1 cellular context compared by ENCODE assay signal in the genomic region with DNA sequence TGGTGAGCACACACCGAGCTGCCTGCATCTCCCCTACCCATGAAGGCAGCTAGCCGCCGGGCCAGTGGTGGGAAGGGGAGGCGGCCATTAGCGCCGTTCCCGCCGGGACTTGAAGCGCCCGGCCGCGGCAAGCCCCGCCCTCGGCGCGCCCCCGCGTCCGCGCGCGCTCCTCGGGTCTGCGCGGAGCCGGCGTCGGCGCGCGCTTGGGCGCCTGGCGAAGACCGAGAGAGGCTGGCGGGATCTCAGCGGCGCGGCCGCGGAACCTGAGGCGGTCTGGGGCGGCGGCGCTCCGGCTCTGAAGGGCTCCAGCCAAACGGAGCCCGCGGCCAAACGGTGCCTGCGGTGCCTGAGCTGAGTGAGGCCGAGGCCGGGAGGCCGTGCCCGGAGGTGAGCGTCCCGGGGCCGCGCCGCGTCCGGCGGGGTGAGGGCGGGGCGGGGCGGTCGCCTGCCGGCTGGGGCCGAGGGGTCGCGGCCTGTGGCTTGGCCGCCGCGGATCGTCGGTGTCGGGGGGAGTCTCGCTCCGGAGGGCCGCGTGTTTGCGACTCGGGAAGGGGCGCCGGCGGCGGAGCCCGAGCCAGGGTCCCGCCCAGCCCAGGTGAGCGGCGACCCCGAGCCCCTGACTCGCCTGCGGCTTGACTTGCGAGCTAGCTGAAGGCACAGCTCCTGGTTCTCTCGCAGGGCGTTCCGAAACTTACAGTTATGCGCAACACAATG.
A peak's percentile ranks its signal among the peaks of the same experiment; 100 is the strongest.
TF ChIP-seq lines count a peak whose summit lies in the region.

TSS of gene UBXN2A (plus strand) at position 202 of the 714 bp plus-strand sequence. CDS start 17,852 bp downstream, outside the sequence.

TF ChIP-seq in HepG2, 621 proteins besides CTCF, POLR2A, EP300 and RAD21 (continued from another document and continues in another):
- peak; percentile 87 for TF ChIP-seq POLR2G (IDR thresholded peaks at IDR 0.05; ENCODE audit: low read depth, low read length)
- TF ChIP-seq ZNF574 (CRISPR knock-in tag; IDR thresholded peaks at IDR 0.05), result peak; percentile 84
- TF ChIP-seq SIN3A (IDR thresholded peaks at IDR 0.05; ENCODE audit: borderline replicate concordance, low read depth, low read length), result peak; percentile 61; the same call in 1 of the 2 replicates
- TF ChIP-seq, protein P1, sequence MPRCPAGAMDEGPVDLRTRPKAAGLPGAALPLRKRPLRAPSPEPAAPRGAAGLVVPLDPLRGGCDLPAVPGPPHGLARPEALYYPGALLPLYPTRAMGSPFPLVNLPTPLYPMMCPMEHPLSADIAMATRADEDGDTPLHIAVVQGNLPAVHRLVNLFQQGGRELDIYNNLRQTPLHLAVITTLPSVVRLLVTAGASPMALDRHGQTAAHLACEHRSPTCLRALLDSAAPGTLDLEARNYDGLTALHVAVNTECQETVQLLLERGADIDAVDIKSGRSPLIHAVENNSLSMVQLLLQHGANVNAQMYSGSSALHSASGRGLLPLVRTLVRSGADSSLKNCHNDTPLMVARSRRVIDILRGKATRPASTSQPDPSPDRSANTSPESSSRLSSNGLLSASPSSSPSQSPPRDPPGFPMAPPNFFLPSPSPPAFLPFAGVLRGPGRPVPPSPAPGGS (CRISPR knock-in tag; IDR thresholded peaks at IDR 0.05), result no peak
- no peak for TF ChIP-seq HOXD1 (CRISPR knock-in tag; IDR thresholded peaks at IDR 0.05)
- no peak for TF ChIP-seq MAFG (CRISPR knock-in tag; IDR thresholded peaks at IDR 0.05)
- no peak for TF ChIP-seq GATAD2A (CRISPR knock-in tag; IDR thresholded peaks at IDR 0.05)
- no peak for TF ChIP-seq ZNF292 (CRISPR knock-in tag; IDR thresholded peaks at IDR 0.05; ENCODE audit: borderline replicate concordance, low read depth)
- no peak for TF ChIP-seq ZNF556 (CRISPR knock-in tag; IDR thresholded peaks at IDR 0.05; ENCODE audit: borderline replicate concordance)
- TF ChIP-seq ZNF615 (CRISPR knock-in tag; IDR thresholded peaks at IDR 0.05; ENCODE audit: borderline replicate concordance), result no peak
- 0 out of 2 replicates have a peak, but pooled peaks have one; percentile 38 for TF ChIP-seq PAX8 (CRISPR knock-in tag; IDR thresholded peaks at IDR 0.05; ENCODE audit: borderline replicate concordance)
- TF ChIP-seq, protein P2, sequence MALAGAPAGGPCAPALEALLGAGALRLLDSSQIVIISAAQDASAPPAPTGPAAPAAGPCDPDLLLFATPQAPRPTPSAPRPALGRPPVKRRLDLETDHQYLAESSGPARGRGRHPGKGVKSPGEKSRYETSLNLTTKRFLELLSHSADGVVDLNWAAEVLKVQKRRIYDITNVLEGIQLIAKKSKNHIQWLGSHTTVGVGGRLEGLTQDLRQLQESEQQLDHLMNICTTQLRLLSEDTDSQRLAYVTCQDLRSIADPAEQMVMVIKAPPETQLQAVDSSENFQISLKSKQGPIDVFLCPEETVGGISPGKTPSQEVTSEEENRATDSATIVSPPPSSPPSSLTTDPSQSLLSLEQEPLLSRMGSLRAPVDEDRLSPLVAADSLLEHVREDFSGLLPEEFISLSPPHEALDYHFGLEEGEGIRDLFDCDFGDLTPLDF (CRISPR knock-in tag; IDR thresholded peaks at IDR 0.05), result no peak
- TF ChIP-seq ARNT2 (CRISPR knock-in tag; IDR thresholded peaks at IDR 0.05; ENCODE audit: low read depth), result peak; percentile 89
- no peak for TF ChIP-seq HCFC1 (IDR thresholded peaks at IDR 0.05; ENCODE audit: low read depth, low read length)
- TF ChIP-seq, protein P3, sequence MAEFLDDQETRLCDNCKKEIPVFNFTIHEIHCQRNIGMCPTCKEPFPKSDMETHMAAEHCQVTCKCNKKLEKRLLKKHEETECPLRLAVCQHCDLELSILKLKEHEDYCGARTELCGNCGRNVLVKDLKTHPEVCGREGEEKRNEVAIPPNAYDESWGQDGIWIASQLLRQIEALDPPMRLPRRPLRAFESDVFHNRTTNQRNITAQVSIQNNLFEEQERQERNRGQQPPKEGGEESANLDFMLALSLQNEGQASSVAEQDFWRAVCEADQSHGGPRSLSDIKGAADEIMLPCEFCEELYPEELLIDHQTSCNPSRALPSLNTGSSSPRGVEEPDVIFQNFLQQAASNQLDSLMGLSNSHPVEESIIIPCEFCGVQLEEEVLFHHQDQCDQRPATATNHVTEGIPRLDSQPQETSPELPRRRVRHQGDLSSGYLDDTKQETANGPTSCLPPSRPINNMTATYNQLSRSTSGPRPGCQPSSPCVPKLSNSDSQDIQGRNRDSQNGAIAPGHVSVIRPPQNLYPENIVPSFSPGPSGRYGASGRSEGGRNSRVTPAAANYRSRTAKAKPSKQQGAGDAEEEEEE (CRISPR knock-in tag; IDR thresholded peaks at IDR 0.05; ENCODE audit: borderline replicate concordance), result no peak
- TF ChIP-seq, protein P4, sequence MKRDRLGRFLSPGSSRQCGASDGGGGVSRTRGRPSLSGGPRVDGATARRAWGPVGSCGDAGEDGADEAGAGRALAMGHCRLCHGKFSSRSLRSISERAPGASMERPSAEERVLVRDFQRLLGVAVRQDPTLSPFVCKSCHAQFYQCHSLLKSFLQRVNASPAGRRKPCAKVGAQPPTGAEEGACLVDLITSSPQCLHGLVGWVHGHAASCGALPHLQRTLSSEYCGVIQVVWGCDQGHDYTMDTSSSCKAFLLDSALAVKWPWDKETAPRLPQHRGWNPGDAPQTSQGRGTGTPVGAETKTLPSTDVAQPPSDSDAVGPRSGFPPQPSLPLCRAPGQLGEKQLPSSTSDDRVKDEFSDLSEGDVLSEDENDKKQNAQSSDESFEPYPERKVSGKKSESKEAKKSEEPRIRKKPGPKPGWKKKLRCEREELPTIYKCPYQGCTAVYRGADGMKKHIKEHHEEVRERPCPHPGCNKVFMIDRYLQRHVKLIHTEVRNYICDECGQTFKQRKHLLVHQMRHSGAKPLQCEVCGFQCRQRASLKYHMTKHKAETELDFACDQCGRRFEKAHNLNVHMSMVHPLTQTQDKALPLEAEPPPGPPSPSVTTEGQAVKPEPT (CRISPR knock-in tag; IDR thresholded peaks at IDR 0.05; ENCODE audit: low read depth), result peak; percentile 41; the same call in 1 of the 2 replicates
- peak; percentile 78; the same call in 1 of the 2 replicates for TF ChIP-seq TFDP2 (CRISPR knock-in tag; IDR thresholded peaks at IDR 0.05)
- TF ChIP-seq HOXA7 (CRISPR knock-in tag; IDR thresholded peaks at IDR 0.05), result no peak
- no peak for TF ChIP-seq DBP (CRISPR knock-in tag; IDR thresholded peaks at IDR 0.05; ENCODE audit: not compliant biosample characterization)
- peak; percentile 77 for TF ChIP-seq MYC (CRISPR knock-in tag; IDR thresholded peaks at IDR 0.05; ENCODE audit: borderline replicate concordance)
- peak; percentile 69; the same call in 1 of the 2 replicates for TF ChIP-seq ZNF790 (CRISPR knock-in tag; IDR thresholded peaks at IDR 0.05; ENCODE audit: borderline replicate concordance)
- no peak for TF ChIP-seq ZNF512 (CRISPR knock-in tag; IDR thresholded peaks at IDR 0.05)
- TF ChIP-seq, protein P5, sequence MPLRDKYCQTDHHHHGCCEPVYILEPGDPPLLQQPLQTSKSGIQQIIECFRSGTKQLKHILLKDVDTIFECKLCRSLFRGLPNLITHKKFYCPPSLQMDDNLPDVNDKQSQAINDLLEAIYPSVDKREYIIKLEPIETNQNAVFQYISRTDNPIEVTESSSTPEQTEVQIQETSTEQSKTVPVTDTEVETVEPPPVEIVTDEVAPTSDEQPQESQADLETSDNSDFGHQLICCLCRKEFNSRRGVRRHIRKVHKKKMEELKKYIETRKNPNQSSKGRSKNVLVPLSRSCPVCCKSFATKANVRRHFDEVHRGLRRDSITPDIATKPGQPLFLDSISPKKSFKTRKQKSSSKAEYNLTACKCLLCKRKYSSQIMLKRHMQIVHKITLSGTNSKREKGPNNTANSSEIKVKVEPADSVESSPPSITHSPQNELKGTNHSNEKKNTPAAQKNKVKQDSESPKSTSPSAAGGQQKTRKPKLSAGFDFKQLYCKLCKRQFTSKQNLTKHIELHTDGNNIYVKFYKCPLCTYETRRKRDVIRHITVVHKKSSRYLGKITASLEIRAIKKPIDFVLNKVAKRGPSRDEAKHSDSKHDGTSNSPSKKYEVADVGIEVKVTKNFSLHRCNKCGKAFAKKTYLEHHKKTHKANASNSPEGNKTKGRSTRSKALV (CRISPR knock-in tag; IDR thresholded peaks at IDR 0.05), result no peak
- TF ChIP-seq, protein P6, sequence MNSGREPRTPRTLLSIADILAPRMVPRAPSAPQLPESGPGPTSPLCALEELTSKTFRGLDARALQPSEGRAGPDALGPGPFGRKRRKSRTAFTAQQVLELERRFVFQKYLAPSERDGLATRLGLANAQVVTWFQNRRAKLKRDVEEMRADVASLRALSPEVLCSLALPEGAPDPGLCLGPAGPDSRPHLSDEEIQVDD (CRISPR knock-in tag; IDR thresholded peaks at IDR 0.05; ENCODE audit: borderline replicate concordance), result no peak; the same call in 1 of the 2 replicates
- TF ChIP-seq, protein P7, sequence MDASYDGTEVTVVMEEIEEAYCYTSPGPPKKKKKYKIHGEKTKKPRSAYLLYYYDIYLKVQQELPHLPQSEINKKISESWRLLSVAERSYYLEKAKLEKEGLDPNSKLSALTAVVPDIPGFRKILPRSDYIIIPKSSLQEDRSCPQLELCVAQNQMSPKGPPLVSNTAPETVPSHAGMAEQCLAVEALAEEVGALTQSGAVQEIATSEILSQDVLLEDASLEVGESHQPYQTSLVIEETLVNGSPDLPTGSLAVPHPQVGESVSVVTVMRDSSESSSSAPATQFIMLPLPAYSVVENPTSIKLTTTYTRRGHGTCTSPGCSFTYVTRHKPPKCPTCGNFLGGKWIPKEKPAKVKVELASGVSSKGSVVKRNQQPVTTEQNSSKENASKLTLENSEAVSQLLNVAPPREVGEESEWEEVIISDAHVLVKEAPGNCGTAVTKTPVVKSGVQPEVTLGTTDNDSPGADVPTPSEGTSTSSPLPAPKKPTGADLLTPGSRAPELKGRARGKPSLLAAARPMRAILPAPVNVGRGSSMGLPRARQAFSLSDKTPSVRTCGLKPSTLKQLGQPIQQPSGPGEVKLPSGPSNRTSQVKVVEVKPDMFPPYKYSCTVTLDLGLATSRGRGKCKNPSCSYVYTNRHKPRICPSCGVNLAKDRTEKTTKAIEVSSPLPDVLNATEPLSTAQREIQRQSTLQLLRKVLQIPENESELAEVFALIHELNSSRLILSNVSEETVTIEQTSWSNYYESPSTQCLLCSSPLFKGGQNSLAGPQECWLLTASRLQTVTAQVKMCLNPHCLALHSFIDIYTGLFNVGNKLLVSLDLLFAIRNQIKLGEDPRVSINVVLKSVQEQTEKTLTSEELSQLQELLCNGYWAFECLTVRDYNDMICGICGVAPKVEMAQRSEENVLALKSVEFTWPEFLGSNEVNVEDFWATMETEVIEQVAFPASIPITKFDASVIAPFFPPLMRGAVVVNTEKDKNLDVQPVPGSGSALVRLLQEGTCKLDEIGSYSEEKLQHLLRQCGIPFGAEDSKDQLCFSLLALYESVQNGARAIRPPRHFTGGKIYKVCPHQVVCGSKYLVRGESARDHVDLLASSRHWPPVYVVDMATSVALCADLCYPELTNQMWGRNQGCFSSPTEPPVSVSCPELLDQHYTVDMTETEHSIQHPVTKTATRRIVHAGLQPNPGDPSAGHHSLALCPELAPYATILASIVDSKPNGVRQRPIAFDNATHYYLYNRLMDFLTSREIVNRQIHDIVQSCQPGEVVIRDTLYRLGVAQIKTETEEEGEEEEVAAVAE (CRISPR knock-in tag; IDR thresholded peaks at IDR 0.05; ENCODE audit: borderline replicate concordance), result 0 out of 2 replicates have a peak, but pooled peaks have one; percentile 53
- TF ChIP-seq ATF4 (CRISPR knock-in tag; IDR thresholded peaks at IDR 0.05), result no peak
- no peak for TF ChIP-seq XBP1 (CRISPR knock-in tag; IDR thresholded peaks at IDR 0.05)
